28 cellular contexts compared by ENCODE assay signal in genomic region chr1:94244816-94245215, GRCh38. TPM values are rescaled to one million over a fixed set of nuclear protein-coding genes. Genes with fewer than 3 reads are reported as not detected.
DNase-seq lines count a peak whose midpoint lies in the region; ATAC-seq and TF ChIP-seq lines count a peak whose summit lies in the region.
"Had no signal": no experiment of that assay in that cellular context is flagged by ENCODE, and none has a peak within 500 bp of the region (broad histone marks: within the 10 kb centered on the region; RNA-seq: fewer than 3 reads in every experiment).

No MANE protein-coding gene starts in this region.

- TF ChIP-seq CTCF in heart right ventricle (IDR thresholded peaks at IDR 0.05) (no peak), VCaP (conservative IDR thresholded peaks at IDR 0.05) (no peak), foreskin keratinocyte (conservative IDR thresholded peaks at IDR 0.05) (no peak), type B pancreatic cell (conservative IDR thresholded peaks at IDR 0.05) (no peak)

- H3K4me1 ChIP-seq in heart right ventricle (peaks cover 0 to 25% (median 6%) of the 10 kb centered on the region in 9 donors), foreskin keratinocyte (peaks cover 32% of the 10 kb centered on the region)
- H3K4me1 ChIP-seq: BE2C had no signal

- peaks cover 50% of the 10 kb centered on the region for H3K27me3 Mint-ChIP-seq in type B pancreatic cell

- ATAC-seq in heart right ventricle: no peak
- ATAC-seq in left cardiac atrium: no peak
- no peak for ATAC-seq in foreskin keratinocyte
- ATAC-seq in GM18870 (IDR thresholded peaks at IDR 0.05; ENCODE audit: unreplicated experiment): no peak
- no peak for ATAC-seq in GM21515 (IDR thresholded peaks at IDR 0.05; ENCODE audit: unreplicated experiment)
- ATAC-seq: GM12878, WTC11 had no signal

- peak overlapping the region in 9 of 10 donors; percentile 6 to 82 (median 67) for H3K4me3 ChIP-seq in heart right ventricle
- H3K4me3 ChIP-seq: GM12878, stomach, transverse colon had no signal

- H3K27ac Mint-ChIP-seq in type B pancreatic cell: peak overlapping the region; percentile 93
- H3K27ac Mint-ChIP-seq: activated naive CD8-positive, alpha-beta T cell treated with anti-CD3 and anti-CD28 coated beads, Interleukin-2, amount 10 ng/mL, durations not matched to agents 7 days and 5 days; T-helper 2 cell treated with Interferon-gamma antibody and Interleukin-4, amounts not matched to agents 5 μg/mL and 100 μg/mL, for 36 hours; WTC11 had no signal

- intact Hi-C loops in heart right ventricle (cut with DNase I) (loop anchor here in 9 of 10 donors (5.0 to 10.0 kb wide), 6 partner anchors 50 to 198 kb away; no protein-coding TSS in a partner anchor), left cardiac atrium (cut with DNase I) (loop anchor here in 1 of 2 donors (5.0 kb wide), 1 partner anchor 183 kb away; no protein-coding TSS in a partner anchor)

- peaks cover 18% of the 10 kb centered on the region for H3K4me1 Mint-ChIP-seq in type B pancreatic cell (ENCODE audit: unreplicated experiment)

- H3K27me3 ChIP-seq in heart right ventricle: peaks cover 0 to 80% (median 0%) of the 10 kb centered on the region in 7 donors
- H3K27me3 ChIP-seq in foreskin keratinocyte: no peaks in the 10 kb centered on the region

- DNase-seq in heart right ventricle (no peak), left cardiac atrium (no peak), foreskin keratinocyte (no peak), type B pancreatic cell (ENCODE audit: extremely low spot score, unreplicated experiment) (no peak), NCI-H2171 treated with DMSO at 0.1 percent for 48 hours (lab: John Stamatoyannopoulos, UW) (no peak)
- DNase-seq: activated CD4-positive, alpha-beta T cell treated with anti-CD3 and anti-CD28 coated beads, Interleukin-2, amount 50 U/mL, for 48 hours; activated naive CD8-positive, alpha-beta T cell treated with anti-CD3 and anti-CD28 coated beads, Interleukin-2, amount 10 ng/mL, durations not matched to agents 7 days and 5 days; BE2C; DND-41; foreskin fibroblast; islet precursor cell; KBM-7; mesendoderm; NCI-H146; NCI-H2171; NCI-H524 treated with DMSO at 0.1 percent for 48 hours; nucleus accumbens; retina; RPMI8226; SK-N-SH; stomach; transverse colon had no signal

- peaks cover 13% of the 10 kb centered on the region for H3K9me3 Mint-ChIP-seq in type B pancreatic cell

- peaks cover 0 to 35% (median 22%) of the 10 kb centered on the region in 11 donors for H3K9me3 ChIP-seq in heart right ventricle
- H3K9me3 ChIP-seq: BE2C, transverse colon had no signal

- H3K36me3 ChIP-seq in heart right ventricle: no peaks in the 10 kb centered on the region
- H3K36me3 ChIP-seq: BE2C, stomach, transverse colon had no signal

- H3K27ac ChIP-seq in heart right ventricle: peak overlapping the region in 7 of 10 donors; percentile 84 to 96 (median 91)
- peak overlapping the region; percentile 98; the same call in 1 of the 2 replicates for H3K27ac ChIP-seq in VCaP
- H3K27ac ChIP-seq in foreskin keratinocyte: peak overlapping the region; percentile 73
- H3K27ac ChIP-seq: transverse colon had no signal

- peaks cover 10% of the 10 kb centered on the region for H3K36me3 Mint-ChIP-seq in type B pancreatic cell

- H3K4me3 Mint-ChIP-seq in type B pancreatic cell: peak overlapping the region; percentile 95
- H3K4me3 Mint-ChIP-seq: activated naive CD8-positive, alpha-beta T cell treated with anti-CD3 and anti-CD28 coated beads, Interleukin-2, amount 10 ng/mL, durations not matched to agents 7 days and 5 days; T-helper 2 cell treated with Interferon-gamma antibody and Interleukin-4, amounts not matched to agents 5 μg/mL and 100 μg/mL, for 36 hours; WTC11 had no signal

RNA-seq across cellular contexts. Expression of gene ARHGAP29, which starts 7.4 kb away (rescaled TPM):
- 10 to 100 TPM; 20.9 to 34.3 (median 28.8) TPM for total RNA-seq in heart right ventricle
- 10 to 100 TPM in 1 of 2 donors, 1 to 10 TPM in 1; 8.8 to 23.8 TPM for polyA plus RNA-seq in heart right ventricle
- 10 to 100 TPM; 29.4 to 38.9 TPM for total RNA-seq in left cardiac atrium
- 172 and 231 TPM in 2 replicates for total RNA-seq in foreskin keratinocyte
- 40.7 and 41.9 TPM in 2 replicates for polyA plus RNA-seq in foreskin keratinocyte
- total RNA-seq in type B pancreatic cell (ENCODE audit: low replicate concordance): 42.7 and 213 TPM in 2 replicates
- total RNA-seq: activated naive CD8-positive, alpha-beta T cell treated with anti-CD3 and anti-CD28 coated beads, Interleukin-2, amount 10 ng/mL, durations not matched to agents 7 days and 5 days had no signal
